Comparison of ENCODE assay signal across 25 cellular contexts in genomic region chr13:92512852-92513251, GRCh38.
"Had no signal": no experiment of that assay in that cellular context is flagged by ENCODE, and none has a peak within 500 bp of the region (broad histone marks: within the 10 kb centered on the region; RNA-seq: fewer than 3 reads in every experiment).

No MANE protein-coding gene starts in this region.

- H3K27me3 Mint-ChIP-seq: activated CD8-positive, alpha-beta memory T cell treated with anti-CD3 and anti-CD28 coated beads, Interleukin-2, amount 10 ng/mL, durations not matched to agents 7 days and 5 days; activated CD8-positive, alpha-beta T cell treated with anti-CD3 and anti-CD28 coated beads for 36 hours; activated naive CD4-positive, alpha-beta T cell treated with anti-CD3 and anti-CD28 coated beads, Interleukin-2, amount 10 ng/mL, durations not matched to agents 7 days and 5 days had no signal

- H3K4me1 Mint-ChIP-seq: activated CD8-positive, alpha-beta memory T cell treated with anti-CD3 and anti-CD28 coated beads, Interleukin-2, amount 10 ng/mL, durations not matched to agents 7 days and 5 days; activated naive CD4-positive, alpha-beta T cell treated with anti-CD3 and anti-CD28 coated beads, Interleukin-2, amount 10 ng/mL, durations not matched to agents 7 days and 5 days; naive thymus-derived CD8-positive, alpha-beta T cell had no signal

- H3K4me3 Mint-ChIP-seq: activated CD8-positive, alpha-beta memory T cell treated with anti-CD3 and anti-CD28 coated beads, Interleukin-2, amount 10 ng/mL, durations not matched to agents 7 days and 5 days; activated CD8-positive, alpha-beta T cell treated with anti-CD3 and anti-CD28 coated beads for 36 hours; activated naive CD4-positive, alpha-beta T cell treated with anti-CD3 and anti-CD28 coated beads, Interleukin-2, amount 10 ng/mL, durations not matched to agents 7 days and 5 days; mesothelial cell of epicardium; naive thymus-derived CD8-positive, alpha-beta T cell had no signal

- H3K4me3 ChIP-seq: left ventricle myocardium inferior, ovary, psoas muscle, right atrium auricular region, spleen, testis, uterus had no signal

- H3K36me3 ChIP-seq: left ventricle myocardium inferior, neutrophil, ovary, right atrium auricular region, spleen, uterus had no signal

- H3K36me3 Mint-ChIP-seq: activated CD8-positive, alpha-beta memory T cell treated with anti-CD3 and anti-CD28 coated beads, Interleukin-2, amount 10 ng/mL, durations not matched to agents 7 days and 5 days; activated naive CD4-positive, alpha-beta T cell treated with anti-CD3 and anti-CD28 coated beads, Interleukin-2, amount 10 ng/mL, durations not matched to agents 7 days and 5 days had no signal

- H3K9me3 ChIP-seq: neutrophil, ovary, psoas muscle, right atrium auricular region, testis, uterus had no signal

- H3K27ac Mint-ChIP-seq: activated CD8-positive, alpha-beta memory T cell treated with anti-CD3 and anti-CD28 coated beads, Interleukin-2, amount 10 ng/mL, durations not matched to agents 7 days and 5 days; activated CD8-positive, alpha-beta T cell treated with anti-CD3 and anti-CD28 coated beads for 36 hours; activated naive CD4-positive, alpha-beta T cell treated with anti-CD3 and anti-CD28 coated beads, Interleukin-2, amount 10 ng/mL, durations not matched to agents 7 days and 5 days; mesothelial cell of epicardium; naive thymus-derived CD8-positive, alpha-beta T cell had no signal

- ATAC-seq: activated CD8-positive, alpha-beta memory T cell treated with anti-CD3 and anti-CD28 coated beads, Interleukin-2, amount 10 ng/mL, durations not matched to agents 7 days and 5 days; activated CD8-positive, alpha-beta T cell treated with anti-CD3 and anti-CD28 coated beads for 36 hours; naive thymus-derived CD8-positive, alpha-beta T cell; psoas muscle had no signal

- H3K4me1 ChIP-seq: left ventricle myocardium inferior, psoas muscle, right atrium auricular region, spleen, testis, uterus had no signal

- H3K27ac ChIP-seq: epithelial cell of prostate, left ventricle myocardium inferior, neutrophil, ovary, psoas muscle, right atrium auricular region, spleen, testis, uterus had no signal

- DNase-seq: activated CD4-positive, alpha-beta T cell treated with anti-CD3 and anti-CD28 coated beads for 48 hours; activated CD8-positive, alpha-beta memory T cell treated with anti-CD3 and anti-CD28 coated beads, Interleukin-2, amount 10 ng/mL, durations not matched to agents 7 days and 5 days; activated CD8-positive, alpha-beta T cell treated with anti-CD3 and anti-CD28 coated beads for 36 hours; activated effector memory CD4-positive, alpha-beta T cell treated with anti-CD3 and anti-CD28 coated beads, Interleukin-2, amount 50 U/mL, for 16 hours; activated naive CD4-positive, alpha-beta T cell treated with anti-CD3 and anti-CD28 coated beads, Interleukin-2, amount 10 ng/mL, durations not matched to agents 7 days and 5 days; activated T-cell treated with anti-CD3 and anti-CD28 coated beads for 4 hours; amygdala; cerebellar nuclear complex; cortex of kidney; kidney glomerular epithelial cell; left ventricle myocardium inferior; mammary epithelial cell; naive thymus-derived CD8-positive, alpha-beta T cell; ovary; psoas muscle; spleen; stimulated activated CD4-positive, alpha-beta T cell treated with anti-CD3 and anti-CD28 coated beads, Interleukin-4, amount 100 ng/mL, for 1 hour; stimulated activated naive CD4-positive, alpha-beta T cell; testis; trophoblast cell; uterus had no signal
